Comparison of ENCODE assay signal across 24 cellular contexts in the genomic region with DNA sequence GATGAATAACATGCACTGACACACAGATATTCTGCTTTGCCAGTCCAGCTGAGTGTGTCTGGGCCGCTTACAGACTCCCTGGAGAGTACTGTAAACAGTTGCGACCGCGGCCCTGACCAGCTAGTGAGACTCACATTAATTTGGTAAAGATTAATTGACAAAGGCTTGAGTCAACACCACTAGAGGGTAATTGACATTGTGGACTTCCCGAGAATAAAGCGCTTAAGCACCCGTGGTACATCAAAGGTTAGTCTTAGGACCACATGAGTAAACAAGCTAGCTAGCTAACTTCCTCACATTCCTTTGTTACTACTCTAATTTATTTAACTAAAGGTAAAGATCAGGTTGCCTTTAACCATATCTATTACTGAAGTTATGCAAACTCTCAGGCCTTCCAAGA.
DNase-seq lines count a peak whose midpoint lies in the region; FAIRE-seq and TF ChIP-seq lines count a peak whose summit lies in the region.
"Had no signal": no experiment of that assay in that cellular context is flagged by ENCODE, and none has a peak within 500 bp of the region (broad histone marks: within the 10 kb centered on the region; RNA-seq: fewer than 3 reads in every experiment).

No MANE protein-coding gene starts in this region.

- H3K9me3 Mint-ChIP-seq in T-helper 2 cell treated with Interferon-gamma antibody and Interleukin-4, amounts not matched to agents 5 μg/mL and 100 μg/mL, for 36 hours, result peaks cover 3% of the 10 kb centered on the region

- H3K4ac ChIP-seq in trophoblast cell (ENCODE audit: low read depth, low read length), result no peak overlapping the region

- no peak overlapping the region for H3K18ac ChIP-seq in trophoblast cell (ENCODE audit: low read length)

- no CpG with 5 or more reads among the region's 7 CpGs for WGBS in trophoblast cell (ENCODE audit: extremely low coverage, insufficient coverage, insufficient read length)

- no peaks in the 10 kb centered on the region for H3K9me3 ChIP-seq in trophoblast cell (ENCODE audit: insufficient read depth, low read depth, low read length)
- H3K9me3 ChIP-seq: ascending aorta, colonic mucosa, psoas muscle, SK-N-SH, thyroid gland had no signal

- TF ChIP-seq POLR2A in H54 (IDR thresholded peaks at IDR 0.05; ENCODE audit: low read depth, low read length), result no peak

- no peak overlapping the region for H3K14ac ChIP-seq in trophoblast cell (ENCODE audit: low read length)

- H3K4me1 ChIP-seq in trophoblast cell (ENCODE audit: control insufficient read depth in 1 of 2, insufficient read depth in 2 of 2, low read length in 2 of 2), result no peaks in the 10 kb centered on the region
- H3K4me1 ChIP-seq: ascending aorta, colonic mucosa, psoas muscle, thyroid gland had no signal

- no peak overlapping the region for H2BK120ac ChIP-seq in trophoblast cell (ENCODE audit: insufficient read depth, low read length, poor library complexity)

- H3K27me3 ChIP-seq in trophoblast cell (ENCODE audit: insufficient read depth, low read length), result no peaks in the 10 kb centered on the region
- H3K27me3 ChIP-seq: ascending aorta, colonic mucosa, thyroid gland had no signal

- DNase-seq in H54 (ENCODE audit: insufficient read length, low spot score) (no peak), NCI-H2081 (lab: John Stamatoyannopoulos, UW) (peak; percentile 22 to 72), astrocyte of the hippocampus (ENCODE audit: low read depth, low spot score) (peak; percentile 69), trophoblast cell (no peak), middle frontal gyrus (ENCODE audit: extremely low spot score, low spot score) (no peak), epidermal melanocyte (ENCODE audit: insufficient read length, low spot score) (no peak), GM13977 (ENCODE audit: low spot score) (no peak)
- no peak for DNase-seq in T-helper 2 cell treated with Interferon-gamma antibody and Interleukin-4, amounts not matched to agents 5 μg/mL and 100 μg/mL, for 36 hours (ENCODE audit: low spot score)
- DNase-seq: activated CD4-positive, alpha-beta T cell treated with anti-CD3 and anti-CD28 coated beads for 4 hours; activated CD8-positive, alpha-beta memory T cell treated with anti-CD3 and anti-CD28 coated beads, Interleukin-2, amount 50 U/mL, for 48 hours; colonic mucosa; H7; NCI-H1105 treated with DMSO at 0.1 percent for 48 hours; NCI-H526; nephron progenitor cell; psoas muscle; SK-N-SH; thyroid gland had no signal

- H3K36me3 Mint-ChIP-seq in T-helper 2 cell treated with Interferon-gamma antibody and Interleukin-4, amounts not matched to agents 5 μg/mL and 100 μg/mL, for 36 hours (ENCODE audit: low read depth), result no peaks in the 10 kb centered on the region
- H3K36me3 Mint-ChIP-seq: memory B cell; stimulated activated effector memory CD8-positive, alpha-beta T cell treated with anti-CD3 and anti-CD28 coated beads, Interleukin-12 subunit alpha, Interleukin-12 subunit beta, amount 100 ng/mL, for 72 hours had no signal

- H2AFZ ChIP-seq in trophoblast cell (ENCODE audit: insufficient read depth, low read length, poor library complexity), result no peak overlapping the region

- no peaks in the 10 kb centered on the region for H3K79me2 ChIP-seq in trophoblast cell (ENCODE audit: control insufficient read depth, insufficient read depth, low read length, poor library complexity)

- no peak overlapping the region for H3K4me3 ChIP-seq in trophoblast cell (ENCODE audit: low read depth, low read length)
- H3K4me3 ChIP-seq: ascending aorta, colonic mucosa, psoas muscle, thyroid gland had no signal

- H4K91ac ChIP-seq in trophoblast cell (ENCODE audit: low read depth, low read length), result no peak overlapping the region

- H3K27me3 Mint-ChIP-seq in T-helper 2 cell treated with Interferon-gamma antibody and Interleukin-4, amounts not matched to agents 5 μg/mL and 100 μg/mL, for 36 hours (ENCODE audit: low read depth), result no peaks in the 10 kb centered on the region
- H3K27me3 Mint-ChIP-seq: B cell, memory B cell had no signal

- no peak overlapping the region for H3K27ac ChIP-seq in trophoblast cell (ENCODE audit: low read depth, low read length)
- H3K27ac ChIP-seq: ascending aorta, colonic mucosa, KMS-11, psoas muscle, thyroid gland had no signal

- no peaks in the 10 kb centered on the region for H3K36me3 ChIP-seq in trophoblast cell (ENCODE audit: control insufficient read depth in 1 of 2, insufficient read depth in 2 of 2, low read length in 2 of 2)
- H3K36me3 ChIP-seq: ascending aorta, colonic mucosa, thyroid gland had no signal

- no peak overlapping the region for H3K23ac ChIP-seq in trophoblast cell (ENCODE audit: low read length)

- no peaks in the 10 kb centered on the region for H3K4me1 Mint-ChIP-seq in T-helper 2 cell treated with Interferon-gamma antibody and Interleukin-4, amounts not matched to agents 5 μg/mL and 100 μg/mL, for 36 hours (ENCODE audit: low read depth)
- H3K4me1 Mint-ChIP-seq: B cell; memory B cell; stimulated activated effector memory CD8-positive, alpha-beta T cell treated with anti-CD3 and anti-CD28 coated beads, Interleukin-12 subunit alpha, Interleukin-12 subunit beta, amount 100 ng/mL, for 72 hours had no signal

- H4K8ac ChIP-seq in trophoblast cell (ENCODE audit: low read depth, low read length), result peak overlapping the region; percentile 10

- H3K9ac ChIP-seq in trophoblast cell (ENCODE audit: low read length), result no peak overlapping the region
- H3K9ac ChIP-seq: KMS-11, SK-N-SH had no signal

- H4K12ac ChIP-seq in trophoblast cell (ENCODE audit: low read depth, low read length), result no peak overlapping the region

- H3K79me1 ChIP-seq in trophoblast cell (ENCODE audit: low read length), result no peaks in the 10 kb centered on the region

- TF ChIP-seq CTCF in GM13977 (IDR thresholded peaks at IDR 0.05; ENCODE audit: extremely low read depth, insufficient read depth, missing control alignments), result no peak

- H2BK5ac ChIP-seq in trophoblast cell (ENCODE audit: low read depth, low read length, poor library complexity), result no peak overlapping the region

- no peak overlapping the region for H3K27ac Mint-ChIP-seq in T-helper 2 cell treated with Interferon-gamma antibody and Interleukin-4, amounts not matched to agents 5 μg/mL and 100 μg/mL, for 36 hours
- H3K27ac Mint-ChIP-seq: B cell; memory B cell; nephron progenitor cell; stimulated activated effector memory CD8-positive, alpha-beta T cell treated with anti-CD3 and anti-CD28 coated beads, Interleukin-12 subunit alpha, Interleukin-12 subunit beta, amount 100 ng/mL, for 72 hours had no signal

- H3K4me3 Mint-ChIP-seq in T-helper 2 cell treated with Interferon-gamma antibody and Interleukin-4, amounts not matched to agents 5 μg/mL and 100 μg/mL, for 36 hours, result no peak overlapping the region
- H3K4me3 Mint-ChIP-seq: B cell; memory B cell; nephron progenitor cell; stimulated activated effector memory CD8-positive, alpha-beta T cell treated with anti-CD3 and anti-CD28 coated beads, Interleukin-12 subunit alpha, Interleukin-12 subunit beta, amount 100 ng/mL, for 72 hours had no signal

- FAIRE-seq in H54 (lab: Jason Lieb, UNC), result peak; percentile 48
- FAIRE-seq: frontal cortex had no signal

- no peak overlapping the region for H3K4me2 ChIP-seq in trophoblast cell (ENCODE audit: low read length)
- H3K4me2 ChIP-seq: KMS-11, SK-N-SH had no signal

- no peak overlapping the region for H2BK12ac ChIP-seq in trophoblast cell (ENCODE audit: low read length)

- in situ Hi-C loops in GM13977 (cut with MboI; ENCODE audit: low pct_unique_long_range_greater_than_20kb, low sequenced_read_pairs, unreplicated experiment), result no loop called here

- no peak overlapping the region for H2AK5ac ChIP-seq in trophoblast cell (ENCODE audit: low read length)

Comparison
In these comparisons a context has a peak if more than half of its experiments do, and no peak if none do; other contexts are left out.
1. DNase-seq: peak in NCI-H2081 (2 of 2) and astrocyte of the hippocampus (single experiment); none in H54 (single experiment), trophoblast cell (0 of 2), middle frontal gyrus (single experiment), epidermal melanocyte (single experiment), T-helper 2 cell treated with Interferon-gamma antibody and Interleukin-4, amounts not matched to agents 5 μg/mL and 100 μg/mL, for 36 hours (single experiment) and GM13977 (single experiment).